7 cellular contexts compared by ENCODE assay signal in genomic region chr14:80987235-80988032, GRCh38. TPM values are rescaled to one million over a fixed set of nuclear protein-coding genes. Genes with fewer than 3 reads are reported as not detected.
A peak's percentile ranks its signal among the peaks of the same experiment; 100 is the strongest.
DNase-seq lines count a peak whose midpoint lies in the region; ATAC-seq, FAIRE-seq and TF ChIP-seq lines count a peak whose summit lies in the region.

No MANE protein-coding gene starts in this region.

- no peak overlapping the region for H3K27ac ChIP-seq in VCaP

- H3K4me3 ChIP-seq in bronchial epithelial cell (ENCODE audit: low read depth, low read length), result no peak overlapping the region
- H3K4me3 ChIP-seq in kidney epithelial cell (ENCODE audit: low read depth, low read length), result no peak overlapping the region

- no peaks in the 10 kb centered on the region for H3K36me3 ChIP-seq in bronchial epithelial cell (ENCODE audit: control insufficient read depth, insufficient read depth, low read length)
- H3K36me3 ChIP-seq in kidney epithelial cell (ENCODE audit: control insufficient read depth, insufficient read depth, low read length), result no peaks in the 10 kb centered on the region

- no peak for FAIRE-seq in bronchial epithelial cell (lab: Jason Lieb, UNC)

- peak; percentile 91 for TF ChIP-seq CTCF in GM12873 (IDR thresholded peaks at IDR 0.05; ENCODE audit: insufficient read depth, low read depth, low read length, missing control alignments)
- TF ChIP-seq CTCF in VCaP (conservative IDR thresholded peaks at IDR 0.05), result peak; percentile 93
- peak; percentile 88 for TF ChIP-seq CTCF in bronchial epithelial cell (IDR thresholded peaks at IDR 0.05; ENCODE audit: insufficient read depth, low read length, severe bottlenecking)
- TF ChIP-seq CTCF in kidney epithelial cell (IDR thresholded peaks at IDR 0.05; ENCODE audit: insufficient read depth, low read length, poor library complexity, severe bottlenecking), result peak; percentile 91

- DNase-seq in NCI-H187 treated with DMSO at 0.1 percent for 48 hours (lab: John Stamatoyannopoulos, UW) (peak; percentile 66), bronchial epithelial cell (ENCODE audit: low read depth) (peak; percentile 78), kidney epithelial cell (ENCODE audit: low read depth) (peak; percentile 53)
- peak; percentile 70 for DNase-seq in stimulated activated CD4-positive, alpha-beta T cell treated with anti-CD3 and anti-CD28 coated beads, Interleukin-4, amount 100 ng/mL, for 24 hours

- H3K27me3 ChIP-seq in bronchial epithelial cell (ENCODE audit: control insufficient read depth, insufficient read depth, low read length) (peaks cover 2% of the 10 kb centered on the region), kidney epithelial cell (ENCODE audit: control insufficient read depth, insufficient read depth, low read length) (peaks cover 3% of the 10 kb centered on the region)

- ATAC-seq in HG02678 (IDR thresholded peaks at IDR 0.05; ENCODE audit: unreplicated experiment), result peak; percentile 66

RNA-seq across cellular contexts. Expression of gene TSHR, which starts 32.0 kb away (rescaled TPM):
- total RNA-seq in bronchial epithelial cell, result not detected in 2 replicates
- total RNA-seq in kidney epithelial cell, result not detected in 2 replicates

RNA-seq across cellular contexts. Expression of gene CEP128, which starts 45.9 kb away (rescaled TPM):
- total RNA-seq in bronchial epithelial cell (2.4 and 6.6 TPM in 2 replicates), kidney epithelial cell (1.7 and 4.2 TPM in 2 replicates)
